In the genomic region with DNA sequence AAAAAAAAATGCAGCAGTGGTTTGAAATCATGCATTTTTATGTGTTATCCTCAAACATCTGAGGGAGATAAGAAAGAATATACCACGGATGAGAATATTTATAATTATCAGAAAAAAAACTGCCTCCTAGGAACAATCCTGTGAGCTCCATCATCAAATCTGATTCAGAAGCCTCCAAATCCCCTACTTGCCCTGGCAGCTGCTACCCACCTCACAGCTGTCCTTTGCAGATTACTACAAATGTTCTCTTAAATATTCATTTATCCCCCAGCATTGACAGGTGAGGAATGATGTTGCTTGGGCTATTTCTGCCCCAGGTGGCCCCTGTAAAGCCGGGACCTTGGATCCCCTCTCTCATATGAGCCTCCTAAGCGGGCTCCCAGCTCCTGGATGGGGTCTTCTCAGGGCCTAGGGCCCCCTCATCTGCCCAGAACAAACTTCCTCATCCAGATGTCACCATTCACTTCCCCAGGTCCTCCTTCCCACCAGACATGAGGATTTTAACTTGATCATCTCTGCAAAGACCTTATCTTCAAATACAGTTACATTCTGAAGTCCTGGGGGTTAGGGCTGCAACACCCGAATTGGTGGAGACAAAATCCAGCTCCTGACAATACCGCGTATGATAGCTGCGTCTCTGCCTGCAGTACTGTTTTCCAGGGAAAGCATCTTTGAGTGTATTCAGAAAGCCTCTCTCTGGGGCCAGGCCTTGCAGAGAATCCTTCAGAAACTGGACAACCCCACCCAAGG, we compare ENCODE assay signal across 22 cellular contexts.
"Had no signal": no experiment of that assay in that cellular context is flagged by ENCODE, and none has a peak within 500 bp of the region (broad histone marks: within the 10 kb centered on the region; RNA-seq: fewer than 3 reads in every experiment).

No MANE protein-coding gene starts in this region.

- H3K27ac Mint-ChIP-seq: activated CD4-positive, alpha-beta T cell treated with anti-CD3 and anti-CD28 coated beads, Interleukin-2, amount 10 ng/mL, durations not matched to agents 7 days and 5 days; activated naive CD8-positive, alpha-beta T cell treated with anti-CD3 and anti-CD28 coated beads for 36 hours; naive thymus-derived CD4-positive, alpha-beta T cell had no signal

- ATAC-seq: gastroesophageal sphincter; heart left ventricle; naive thymus-derived CD4-positive, alpha-beta T cell; stimulated activated naive CD8-positive, alpha-beta T cell treated with anti-CD3 and anti-CD28 coated beads, Interleukin-15, Interleukin-2, amounts not matched to agents 100 U/mL and 50 U/mL, for 24 hours had no signal

- H3K4me1 ChIP-seq: heart left ventricle, left ventricle myocardium inferior, parathyroid adenoma had no signal

- H3K27ac ChIP-seq: esophagus muscularis mucosa, gastroesophageal sphincter, heart left ventricle, left ventricle myocardium inferior, tibial artery had no signal

- H3K4me3 Mint-ChIP-seq: activated CD4-positive, alpha-beta T cell treated with anti-CD3 and anti-CD28 coated beads, Interleukin-2, amount 10 ng/mL, durations not matched to agents 7 days and 5 days; activated naive CD8-positive, alpha-beta T cell treated with anti-CD3 and anti-CD28 coated beads for 36 hours; naive thymus-derived CD4-positive, alpha-beta T cell had no signal

- H3K36me3 Mint-ChIP-seq: activated naive CD8-positive, alpha-beta T cell treated with anti-CD3 and anti-CD28 coated beads for 36 hours; naive thymus-derived CD4-positive, alpha-beta T cell had no signal

- H3K27me3 Mint-ChIP-seq: activated CD4-positive, alpha-beta T cell treated with anti-CD3 and anti-CD28 coated beads, Interleukin-2, amount 10 ng/mL, durations not matched to agents 7 days and 5 days had no signal

- H3K9me3 Mint-ChIP-seq: activated CD4-positive, alpha-beta T cell treated with anti-CD3 and anti-CD28 coated beads, Interleukin-2, amount 10 ng/mL, durations not matched to agents 7 days and 5 days; activated naive CD8-positive, alpha-beta T cell treated with anti-CD3 and anti-CD28 coated beads for 36 hours; naive thymus-derived CD4-positive, alpha-beta T cell had no signal

- H3K4me1 Mint-ChIP-seq: activated naive CD8-positive, alpha-beta T cell treated with anti-CD3 and anti-CD28 coated beads for 36 hours had no signal

- H3K9me3 ChIP-seq: esophagus muscularis mucosa, gastroesophageal sphincter, heart left ventricle, left ventricle myocardium inferior, tibial artery had no signal

- H3K4me3 ChIP-seq: esophagus muscularis mucosa, heart left ventricle, left ventricle myocardium inferior had no signal

- DNase-seq: activated CD4-positive, alpha-beta T cell treated with anti-CD3 and anti-CD28 coated beads, Interleukin-2, amount 10 ng/mL, durations not matched to agents 7 days and 5 days; activated CD8-positive, alpha-beta memory T cell treated with anti-CD3 and anti-CD28 coated beads, Interleukin-2, amount 50 U/mL, for 4 hours; activated gamma-delta T cell treated with Interleukin-2 at 50 U/mL for 16 hours; activated naive CD8-positive, alpha-beta T cell treated with anti-CD3 and anti-CD28 coated beads for 36 hours; activated T-cell treated with anti-CD3 and anti-CD28 coated beads, Interleukin-2, amount 50 U/mL, for 48 hours; amniotic stem cell; dermis blood vessel endothelial cell; effector memory CD4-positive, alpha-beta T cell; left ventricle myocardium inferior; mammary epithelial cell; naive thymus-derived CD4-positive, alpha-beta T cell; stimulated activated CD4-positive, alpha-beta T cell treated with anti-CD3 and anti-CD28 coated beads, Interleukin-12 subunit alpha, Interleukin-12 subunit beta, amount 100 ng/mL, for 4 hours; stimulated activated CD4-positive, alpha-beta T cell treated with anti-CD3 and anti-CD28 coated beads, Interleukin-1b, Interleukin-23, amount 100 ng/mL, for 48 hours; stimulated activated CD8-positive, alpha-beta memory T cell treated with anti-CD3 and anti-CD28 coated beads, Interleukin-4, amount 100 ng/mL, for 48 hours; stimulated activated naive CD8-positive, alpha-beta T cell treated with anti-CD3 and anti-CD28 coated beads, Interleukin-15, Interleukin-2, amounts not matched to agents 100 U/mL and 50 U/mL, for 24 hours; substantia nigra; T1000 had no signal

- H3K36me3 ChIP-seq: esophagus muscularis mucosa, gastroesophageal sphincter, heart left ventricle, left ventricle myocardium inferior, tibial artery had no signal
